In genomic region chr12:105018761-105019160, GRCh38 we compare ENCODE assay signal across 16 cellular contexts.
"Had no signal": no experiment of that assay in that cellular context is flagged by ENCODE, and none has a peak within 500 bp of the region (broad histone marks: within the 10 kb centered on the region; RNA-seq: fewer than 3 reads in every experiment).

No MANE protein-coding gene starts in this region.

- DNase-seq: activated naive CD4-positive, alpha-beta T cell; foreskin fibroblast; hypothalamus; kidney; left lung; mammary epithelial cell; natural killer cell; occipital lobe; stimulated activated CD4-positive, alpha-beta T cell treated with anti-CD3 and anti-CD28 coated beads, Interleukin-2, amount 100 ng/mL, for 48 hours; stimulated activated naive B cell treated with anti-CD40 and anti-IgM and Interleukin-4, amounts not matched to agents 10 μg/mL and 1 μg/mL and 100 μg/mL, for 72 hours; T-helper 9 cell; tibial artery; uterus had no signal

- H3K4me1 Mint-ChIP-seq: natural killer cell; stimulated activated naive B cell treated with anti-CD40 and anti-IgM and Interleukin-4, amounts not matched to agents 10 μg/mL and 1 μg/mL and 100 μg/mL, for 72 hours had no signal

- H3K27ac Mint-ChIP-seq: natural killer cell; stimulated activated naive B cell treated with anti-CD40 and anti-IgM and Interleukin-4, amounts not matched to agents 10 μg/mL and 1 μg/mL and 100 μg/mL, for 72 hours had no signal

- H3K4me3 ChIP-seq: left lung, right atrium auricular region, tibial artery, uterus had no signal

- H3K36me3 ChIP-seq: uterus had no signal

- H3K27me3 Mint-ChIP-seq: stimulated activated naive B cell treated with anti-CD40 and anti-IgM and Interleukin-4, amounts not matched to agents 10 μg/mL and 1 μg/mL and 100 μg/mL, for 72 hours had no signal

- H3K4me3 Mint-ChIP-seq: natural killer cell; stimulated activated naive B cell treated with anti-CD40 and anti-IgM and Interleukin-4, amounts not matched to agents 10 μg/mL and 1 μg/mL and 100 μg/mL, for 72 hours had no signal

- H3K4me1 ChIP-seq: left lung, right atrium auricular region, tibial artery, uterus had no signal

- H3K9me3 ChIP-seq: left lung, right atrium auricular region, tibial artery, uterus had no signal

- H3K9me3 Mint-ChIP-seq: natural killer cell had no signal

- H3K36me3 Mint-ChIP-seq: natural killer cell had no signal

- ATAC-seq: left lung; natural killer cell; stimulated activated naive B cell treated with anti-CD40 and anti-IgM and Interleukin-4, amounts not matched to agents 10 μg/mL and 1 μg/mL and 100 μg/mL, for 72 hours had no signal

- H3K27me3 ChIP-seq: left lung, right atrium auricular region, tibial artery, uterus had no signal

- H3K27ac ChIP-seq: left lung, right atrium auricular region, tibial artery, uterus had no signal

- FAIRE-seq: astrocyte, colon, kidney had no signal
